9 cellular contexts compared by ENCODE assay signal in the genomic region with DNA sequence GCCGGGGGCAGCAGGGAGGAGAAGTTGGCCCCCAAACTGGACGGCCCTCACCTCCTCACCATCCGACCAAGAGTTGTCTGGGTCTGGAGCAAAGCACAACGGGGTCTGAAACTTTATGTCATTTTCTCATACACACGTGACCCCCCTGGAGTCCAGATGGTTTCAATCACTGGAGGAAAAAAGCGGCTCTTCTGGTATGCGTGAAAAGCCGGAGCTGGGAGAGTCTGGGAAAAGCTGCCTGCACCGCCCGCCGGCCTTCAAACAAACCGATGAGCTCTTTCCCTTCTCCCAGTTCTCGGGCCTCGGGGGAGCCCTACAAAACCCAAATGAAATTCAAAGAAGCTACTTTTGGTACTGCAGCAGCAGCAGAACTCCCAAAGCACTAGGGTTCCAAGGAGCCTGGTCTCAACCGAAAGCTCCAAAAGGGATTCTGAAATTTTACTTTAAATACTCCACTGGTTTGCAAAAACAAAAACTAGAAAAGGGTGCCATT. TPM values are rescaled to one million over a fixed set of nuclear protein-coding genes. Genes with fewer than 3 reads are reported as not detected.
DNase-seq lines count a peak whose midpoint lies in the region; ATAC-seq, FAIRE-seq and TF ChIP-seq lines count a peak whose summit lies in the region.
"Had no signal": no experiment of that assay in that cellular context is flagged by ENCODE, and none has a peak within 500 bp of the region (broad histone marks: within the 10 kb centered on the region; RNA-seq: fewer than 3 reads in every experiment).

No MANE protein-coding gene starts in this region.

- H3K36me3 ChIP-seq in kidney (ENCODE audit: control insufficient read depth in 1 of 2, insufficient read depth in 2 of 2, low read length in 2 of 2), result no peaks in the 10 kb centered on the region
- H3K36me3 ChIP-seq: neutrophil had no signal

- intact Hi-C loops in kidney (cut with DNase I), result no loop called here

- H3K9ac ChIP-seq in kidney (ENCODE audit: low read length in 2 of 2), result no peak overlapping the region

- H3K9me3 Mint-ChIP-seq in activated CD4-positive, alpha-beta T cell treated with anti-CD3 and anti-CD28 coated beads, Interleukin-2, amount 10 ng/mL, durations not matched to agents 7 days and 5 days, result no peaks in the 10 kb centered on the region

- CTCF ChIA-PET in activated CD4-positive, alpha-beta T cell treated with anti-CD3 and anti-CD28 coated beads, Interleukin-2, amount 10 ng/mL, durations not matched to agents 7 days and 5 days (lab: Charles Lee), result interaction anchor here (0.6 kb wide), 1 partner anchor 1856 kb away, joined by 3 read pairs; no protein-coding TSS in a partner anchor

- no peaks in the 10 kb centered on the region for H3K4me1 ChIP-seq in kidney (ENCODE audit: control insufficient read depth in 1 of 2, insufficient read depth in 1 of 2, low read depth in 1 of 2, low read length in 2 of 2)

- H3K9me3 ChIP-seq in kidney (ENCODE audit: control insufficient read depth in 1 of 2, low read length in 2 of 2), result no peaks in the 10 kb centered on the region
- H3K9me3 ChIP-seq: neutrophil had no signal

- peaks cover 66% of the 10 kb centered on the region for H3K27me3 Mint-ChIP-seq in activated CD4-positive, alpha-beta T cell treated with anti-CD3 and anti-CD28 coated beads, Interleukin-2, amount 10 ng/mL, durations not matched to agents 7 days and 5 days

- peak overlapping the region; percentile 49 to 63 for H3K4me3 ChIP-seq in kidney (ENCODE audit: low read length in 2 of 2)

- H3K36me3 Mint-ChIP-seq in activated CD4-positive, alpha-beta T cell treated with anti-CD3 and anti-CD28 coated beads, Interleukin-2, amount 10 ng/mL, durations not matched to agents 7 days and 5 days (ENCODE audit: low read depth), result no peaks in the 10 kb centered on the region

- ATAC-seq in HG03521 (IDR thresholded peaks at IDR 0.05; ENCODE audit: unreplicated experiment), result no peak

- POLR2A ChIA-PET in activated CD4-positive, alpha-beta T cell treated with anti-CD3 and anti-CD28 coated beads, Interleukin-2, amount 10 ng/mL, durations not matched to agents 7 days and 5 days (lab: Charles Lee), result no interaction called here

- no peak for DNase-seq in activated CD4-positive, alpha-beta T cell treated with anti-CD3 and anti-CD28 coated beads, Interleukin-2, amount 10 ng/mL, durations not matched to agents 7 days and 5 days
- no peak for DNase-seq in activated CD4-positive, alpha-beta T cell treated with anti-CD3 and anti-CD28 coated beads for 4 hours
- DNase-seq in NCI-H524 (lab: John Stamatoyannopoulos, UW), result peak; percentile 71 to 80
- peak; percentile 79 for DNase-seq in cerebellar cortex (ENCODE audit: low spot score)
- DNase-seq in kidney, result peak; percentile 89
- DNase-seq in smooth muscle cell of the brain vasculature (ENCODE audit: low read depth, low spot score), result peak; percentile 93
- no peak for DNase-seq in SIG-M5 treated with dmso at 0.1 percent for 504 hours (lab: John Stamatoyannopoulos, UW; ENCODE audit: unreplicated experiment)

- H3K4me3 Mint-ChIP-seq in activated CD4-positive, alpha-beta T cell treated with anti-CD3 and anti-CD28 coated beads, Interleukin-2, amount 10 ng/mL, durations not matched to agents 7 days and 5 days, result peak overlapping the region; percentile 38

- peaks cover 19% of the 10 kb centered on the region for H3K4me1 Mint-ChIP-seq in activated CD4-positive, alpha-beta T cell treated with anti-CD3 and anti-CD28 coated beads, Interleukin-2, amount 10 ng/mL, durations not matched to agents 7 days and 5 days

- peak overlapping the region in 1 of 2 donors; percentile 69 for H3K27ac ChIP-seq in kidney (ENCODE audit: low read depth in 2 of 2, low read length in 2 of 2)
- H3K27ac ChIP-seq: neutrophil had no signal

- TF ChIP-seq CTCF in kidney (IDR thresholded peaks at IDR 0.05; ENCODE audit: borderline replicate concordance, extremely low read depth, insufficient read depth), result no peak

- FAIRE-seq in kidney (lab: Jason Lieb, UNC), result no peak

- no peak overlapping the region for H3K27ac Mint-ChIP-seq in activated CD4-positive, alpha-beta T cell treated with anti-CD3 and anti-CD28 coated beads, Interleukin-2, amount 10 ng/mL, durations not matched to agents 7 days and 5 days

RNA-seq across cellular contexts. Expression of gene AKIP1, which starts 39.7 kb away (rescaled TPM):
- 10 to 100 TPM; 30.0 to 35.0 TPM for total RNA-seq in activated CD4-positive, alpha-beta T cell treated with anti-CD3 and anti-CD28 coated beads, Interleukin-2, amount 10 ng/mL, durations not matched to agents 7 days and 5 days
- total RNA-seq in kidney, result 23.7 TPM
- 27.3 TPM for polyA plus RNA-seq in kidney (ENCODE audit: insufficient read depth, low read depth, low replicate concordance)

Comparison
In these comparisons a context has a peak if more than half of its experiments do, and no peak if none do; other contexts are left out.
1. DNase-seq: peak in NCI-H524 (2 of 2), cerebellar cortex (single experiment), kidney (single experiment) and smooth muscle cell of the brain vasculature (single experiment); none in activated CD4-positive, alpha-beta T cell treated with anti-CD3 and anti-CD28 coated beads, Interleukin-2, amount 10 ng/mL, durations not matched to agents 7 days and 5 days (single experiment), activated CD4-positive, alpha-beta T cell treated with anti-CD3 and anti-CD28 coated beads for 4 hours (0 of 2) and SIG-M5 treated with dmso at 0.1 percent for 504 hours (single experiment).